Comparison of ENCODE assay signal across 29 cellular contexts in genomic region chrX:3567681-3568080, GRCh38.
"Had no signal": no experiment of that assay in that cellular context is flagged by ENCODE, and none has a peak within 500 bp of the region (broad histone marks: within the 10 kb centered on the region; RNA-seq: fewer than 3 reads in every experiment).

No MANE protein-coding gene starts in this region.

- DNase-seq: activated CD8-positive, alpha-beta memory T cell treated with anti-CD3 and anti-CD28 coated beads, Interleukin-2, amount 10 ng/mL, durations not matched to agents 7 days and 5 days; activated CD8-positive, alpha-beta T cell treated with anti-CD3 and anti-CD28 coated beads, Interleukin-2, amount 10 ng/mL, durations not matched to agents 7 days and 5 days; activated naive CD4-positive, alpha-beta T cell; activated T-cell treated with anti-CD3 and anti-CD28 coated beads, Interleukin-2, amount 50 U/mL, for 48 hours; aorta; brain microvascular endothelial cell; caudate nucleus; cortex of kidney; effector memory CD8-positive, alpha-beta T cell; gastrocnemius medialis; hippocampal formation; kidney; midbrain; naive thymus-derived CD4-positive, alpha-beta T cell; psoas muscle; sigmoid colon; stimulated activated CD4-positive, alpha-beta T cell treated with anti-CD3 and anti-CD28 coated beads, Interleukin-1b, Interleukin-23, amount 100 ng/mL, for 48 hours; stimulated activated CD4-positive, alpha-beta T cell treated with anti-CD3 and anti-CD28 coated beads, Interleukin-4, amount 100 ng/mL, for 4 hours; stimulated activated CD8-positive, alpha-beta memory T cell treated with anti-CD3 and anti-CD28 coated beads, Interleukin-4, amount 100 ng/mL, for 48 hours; stimulated activated naive CD8-positive, alpha-beta T cell treated with anti-CD3 and anti-CD28 coated beads, Interleukin-15, amount 100 ng/mL, for 72 hours; substantia nigra; T-helper 17 cell; T1000; uterus had no signal

- H3K27me3 Mint-ChIP-seq: activated CD8-positive, alpha-beta memory T cell treated with anti-CD3 and anti-CD28 coated beads, Interleukin-2, amount 10 ng/mL, durations not matched to agents 7 days and 5 days; activated naive CD8-positive, alpha-beta T cell; effector memory CD8-positive, alpha-beta T cell; naive thymus-derived CD4-positive, alpha-beta T cell; stimulated activated memory B cell treated with anti-CD40 and anti-IgM and Interleukin-4, amounts not matched to agents 10 μg/mL and 1 μg/mL and 100 μg/mL, for 72 hours; stimulated activated naive CD8-positive, alpha-beta T cell treated with anti-CD3 and anti-CD28 coated beads, Interleukin-15, amount 100 ng/mL, for 72 hours; T-helper 17 cell; type B pancreatic cell had no signal

- FAIRE-seq: kidney had no signal

- H3K4me3 ChIP-seq: gastrocnemius medialis, psoas muscle, sigmoid colon, smooth muscle cell, uterus had no signal

- H3K27ac Mint-ChIP-seq: activated CD8-positive, alpha-beta memory T cell treated with anti-CD3 and anti-CD28 coated beads, Interleukin-2, amount 10 ng/mL, durations not matched to agents 7 days and 5 days; activated CD8-positive, alpha-beta T cell treated with anti-CD3 and anti-CD28 coated beads, Interleukin-2, amount 10 ng/mL, durations not matched to agents 7 days and 5 days; activated naive CD8-positive, alpha-beta T cell; effector memory CD8-positive, alpha-beta T cell; naive thymus-derived CD4-positive, alpha-beta T cell; stimulated activated memory B cell treated with anti-CD40 and anti-IgM and Interleukin-4, amounts not matched to agents 10 μg/mL and 1 μg/mL and 100 μg/mL, for 72 hours; stimulated activated naive CD8-positive, alpha-beta T cell treated with anti-CD3 and anti-CD28 coated beads, Interleukin-15, amount 100 ng/mL, for 72 hours; T-helper 17 cell; type B pancreatic cell had no signal

- H3K9ac ChIP-seq: parathyroid adenoma had no signal

- H3K9me3 ChIP-seq: gastrocnemius medialis, psoas muscle, sigmoid colon, uterus had no signal

- H3K9me3 Mint-ChIP-seq: effector memory CD8-positive, alpha-beta T cell; stimulated activated memory B cell treated with anti-CD40 and anti-IgM and Interleukin-4, amounts not matched to agents 10 μg/mL and 1 μg/mL and 100 μg/mL, for 72 hours; stimulated activated naive CD8-positive, alpha-beta T cell treated with anti-CD3 and anti-CD28 coated beads, Interleukin-15, amount 100 ng/mL, for 72 hours; type B pancreatic cell had no signal

- H3K36me3 ChIP-seq: brain microvascular endothelial cell, gastrocnemius medialis, sigmoid colon, uterus had no signal

- H3K36me3 Mint-ChIP-seq: activated CD8-positive, alpha-beta memory T cell treated with anti-CD3 and anti-CD28 coated beads, Interleukin-2, amount 10 ng/mL, durations not matched to agents 7 days and 5 days; activated naive CD8-positive, alpha-beta T cell; stimulated activated memory B cell treated with anti-CD40 and anti-IgM and Interleukin-4, amounts not matched to agents 10 μg/mL and 1 μg/mL and 100 μg/mL, for 72 hours; type B pancreatic cell had no signal

- H3K27ac ChIP-seq: brain microvascular endothelial cell, gastrocnemius medialis, parathyroid adenoma, psoas muscle, sigmoid colon, uterus had no signal

- H3K79me2 ChIP-seq: parathyroid adenoma had no signal

- H3K4me2 ChIP-seq: smooth muscle cell had no signal

- ATAC-seq: activated CD8-positive, alpha-beta memory T cell treated with anti-CD3 and anti-CD28 coated beads, Interleukin-2, amount 10 ng/mL, durations not matched to agents 7 days and 5 days; activated CD8-positive, alpha-beta T cell treated with anti-CD3 and anti-CD28 coated beads, Interleukin-2, amount 10 ng/mL, durations not matched to agents 7 days and 5 days; effector memory CD8-positive, alpha-beta T cell; gastrocnemius medialis; naive thymus-derived CD4-positive, alpha-beta T cell; psoas muscle; stimulated activated memory B cell treated with anti-CD40 and anti-IgM and Interleukin-4, amounts not matched to agents 10 μg/mL and 1 μg/mL and 100 μg/mL, for 72 hours; stimulated activated naive CD8-positive, alpha-beta T cell treated with anti-CD3 and anti-CD28 coated beads, Interleukin-15, amount 100 ng/mL, for 72 hours; T-helper 17 cell had no signal

- H3K4me3 Mint-ChIP-seq: activated CD8-positive, alpha-beta memory T cell treated with anti-CD3 and anti-CD28 coated beads, Interleukin-2, amount 10 ng/mL, durations not matched to agents 7 days and 5 days; activated CD8-positive, alpha-beta T cell treated with anti-CD3 and anti-CD28 coated beads, Interleukin-2, amount 10 ng/mL, durations not matched to agents 7 days and 5 days; activated naive CD8-positive, alpha-beta T cell; effector memory CD8-positive, alpha-beta T cell; naive thymus-derived CD4-positive, alpha-beta T cell; stimulated activated memory B cell treated with anti-CD40 and anti-IgM and Interleukin-4, amounts not matched to agents 10 μg/mL and 1 μg/mL and 100 μg/mL, for 72 hours; stimulated activated naive CD8-positive, alpha-beta T cell treated with anti-CD3 and anti-CD28 coated beads, Interleukin-15, amount 100 ng/mL, for 72 hours; T-helper 17 cell; type B pancreatic cell had no signal

- H3K27me3 ChIP-seq: brain microvascular endothelial cell, gastrocnemius medialis, sigmoid colon, uterus had no signal

- H2AFZ ChIP-seq: parathyroid adenoma had no signal

- H3K4me1 Mint-ChIP-seq: activated CD8-positive, alpha-beta memory T cell treated with anti-CD3 and anti-CD28 coated beads, Interleukin-2, amount 10 ng/mL, durations not matched to agents 7 days and 5 days; naive thymus-derived CD4-positive, alpha-beta T cell; stimulated activated memory B cell treated with anti-CD40 and anti-IgM and Interleukin-4, amounts not matched to agents 10 μg/mL and 1 μg/mL and 100 μg/mL, for 72 hours; stimulated activated naive CD8-positive, alpha-beta T cell treated with anti-CD3 and anti-CD28 coated beads, Interleukin-15, amount 100 ng/mL, for 72 hours; T-helper 17 cell had no signal

- H3K4me1 ChIP-seq: gastrocnemius medialis, parathyroid adenoma, psoas muscle, sigmoid colon, uterus had no signal
